In genomic region chr3:195542691-195543641, GRCh38 we compare ENCODE assay signal across 8 cellular contexts. TPM values are rescaled to one million over a fixed set of nuclear protein-coding genes. Genes with fewer than 3 reads are reported as not detected.
DNase-seq lines count a peak whose midpoint lies in the region; ATAC-seq and TF ChIP-seq lines count a peak whose summit lies in the region.

Gene PPP1R2, minus strand, starts transcription at chr3:195543325. Its CDS starts 300 bp downstream, at chr3:195543025.

- H3K36me3 ChIP-seq in DOHH2 (ENCODE audit: control insufficient read depth, low read length) (peaks cover 5% of the 10 kb centered on the region), GM23338 (ENCODE audit: insufficient read depth) (no peaks in the 10 kb centered on the region)

- peaks cover 20% of the 10 kb centered on the region for H3K27me3 ChIP-seq in DOHH2 (ENCODE audit: control insufficient read depth, low read length)
- H3K27me3 ChIP-seq in GM23338 (ENCODE audit: insufficient read depth), result peaks cover 33% of the 10 kb centered on the region

- intact Hi-C loops in activated T-helper 2 cell treated with anti-CD3 and anti-CD28 coated beads, Interferon-gamma antibody, Interleukin-2, Interleukin-4, amounts not matched to agents 10 μg/mL and 5 μg/mL and 100 μg/mL, durations not matched to agents 14 hours and 24 hours and 36 hours (cut with micrococcal nuclease), result loop anchor here (5.0 kb wide), 4 partner anchors 101 to 1056 kb away; partner anchors contain the start of genes ACAP2, ATP13A3, TNK2 and XXYLT1

- H3K4me3 Mint-ChIP-seq in GM23338, result peak within 1 kb of the TSS; percentile 86
- peak within 1 kb of the TSS; percentile 88 for H3K4me3 Mint-ChIP-seq in activated T-helper 2 cell treated with anti-CD3 and anti-CD28 coated beads, Interferon-gamma antibody, Interleukin-2, Interleukin-4, amounts not matched to agents 10 μg/mL and 5 μg/mL and 100 μg/mL, durations not matched to agents 14 hours and 24 hours and 36 hours (ENCODE audit: low read depth)
- H3K4me3 Mint-ChIP-seq in natural killer cell treated with Interleukin-12 subunit alpha and Interleukin-12 subunit beta and Interleukin-15 and Interleukin-18, amount 100 ng/mL, for 72 hours, result peak within 1 kb of the TSS; percentile 83

- H2AFZ ChIP-seq in GM23338, result peak within 1 kb of the TSS; percentile 99

- H3K27me3 Mint-ChIP-seq in GM23338 (ENCODE audit: insufficient read depth, low read depth, poor library complexity), result peaks cover 11% of the 10 kb centered on the region
- H3K27me3 Mint-ChIP-seq in activated T-helper 2 cell treated with anti-CD3 and anti-CD28 coated beads, Interferon-gamma antibody, Interleukin-2, Interleukin-4, amounts not matched to agents 10 μg/mL and 5 μg/mL and 100 μg/mL, durations not matched to agents 14 hours and 24 hours and 36 hours (ENCODE audit: low read depth), result no peaks in the 10 kb centered on the region
- H3K27me3 Mint-ChIP-seq in natural killer cell treated with Interleukin-12 subunit alpha and Interleukin-12 subunit beta and Interleukin-15 and Interleukin-18, amount 100 ng/mL, for 72 hours, result no peaks in the 10 kb centered on the region

- peak; percentile 89 for ATAC-seq in GM23338
- ATAC-seq in natural killer cell treated with Interleukin-12 subunit alpha and Interleukin-12 subunit beta and Interleukin-15 and Interleukin-18, amount 100 ng/mL, for 72 hours, result peak; percentile 94 to 97

- H3K9me2 ChIP-seq in DOHH2 (replicated peaks; ENCODE audit: control insufficient read depth, low read length) (no peaks in the 10 kb centered on the region), GM23338 (ENCODE audit: insufficient read depth) (no peaks in the 10 kb centered on the region)

- H3K9me3 ChIP-seq in DOHH2 (ENCODE audit: control insufficient read depth, insufficient read depth, low read length), result no peaks in the 10 kb centered on the region

- H3K4me3 ChIP-seq in DOHH2 (ENCODE audit: low read length) (peak within 1 kb of the TSS; percentile 81), GM23338 (peak within 1 kb of the TSS; percentile 89), fibroblast of mammary gland (ENCODE audit: control insufficient read depth, low read depth, low read length) (peak within 1 kb of the TSS; percentile 78)

- H4K20me1 ChIP-seq in DOHH2 (ENCODE audit: control insufficient read depth, insufficient read depth, low read depth, low read length) (peaks cover 19% of the 10 kb centered on the region), GM23338 (replicated peaks; ENCODE audit: insufficient read depth) (peaks cover 9% of the 10 kb centered on the region; the same call in 1 of the 2 replicates)

- no peaks in the 10 kb centered on the region for H3K36me3 Mint-ChIP-seq in GM23338 (ENCODE audit: low read depth)
- H3K36me3 Mint-ChIP-seq in activated T-helper 2 cell treated with anti-CD3 and anti-CD28 coated beads, Interferon-gamma antibody, Interleukin-2, Interleukin-4, amounts not matched to agents 10 μg/mL and 5 μg/mL and 100 μg/mL, durations not matched to agents 14 hours and 24 hours and 36 hours (ENCODE audit: low read depth), result peaks cover 32% of the 10 kb centered on the region
- H3K36me3 Mint-ChIP-seq in natural killer cell treated with Interleukin-12 subunit alpha and Interleukin-12 subunit beta and Interleukin-15 and Interleukin-18, amount 100 ng/mL, for 72 hours, result no peaks in the 10 kb centered on the region

- H3K79me2 ChIP-seq in DOHH2 (ENCODE audit: control insufficient read depth, low read length) (peaks cover 49% of the 10 kb centered on the region), GM23338 (replicated peaks; ENCODE audit: insufficient read depth) (peaks cover 44% of the 10 kb centered on the region)

- H3K4me2 ChIP-seq in DOHH2 (ENCODE audit: low read length) (peak within 1 kb of the TSS; percentile 70), GM23338 (peak within 1 kb of the TSS; percentile 89)

- H3K27ac ChIP-seq in DOHH2 (ENCODE audit: low read depth, low read length) (peak within 1 kb of the TSS; percentile 27; the same call in 1 of the 2 replicates), GM23338 (ENCODE audit: low read depth) (no peak within 1 kb of the TSS)

- H3K27ac Mint-ChIP-seq in GM23338, result peak within 1 kb of the TSS; percentile 68; the same call in 1 of the 2 replicates
- H3K27ac Mint-ChIP-seq in activated T-helper 2 cell treated with anti-CD3 and anti-CD28 coated beads, Interferon-gamma antibody, Interleukin-2, Interleukin-4, amounts not matched to agents 10 μg/mL and 5 μg/mL and 100 μg/mL, durations not matched to agents 14 hours and 24 hours and 36 hours, result peak within 1 kb of the TSS; percentile 82
- peak within 1 kb of the TSS; percentile 86 to 97 for H3K27ac Mint-ChIP-seq in natural killer cell treated with Interleukin-12 subunit alpha and Interleukin-12 subunit beta and Interleukin-15 and Interleukin-18, amount 100 ng/mL, for 72 hours

- TF ChIP-seq CTCF in DOHH2 (IDR thresholded peaks at IDR 0.05; ENCODE audit: low read depth, low read length, poor library complexity, severe bottlenecking) (no peak), GM23338 (conservative IDR thresholded peaks at IDR 0.05; ENCODE audit: low read depth in 2 of 2) (no peak), fibroblast of mammary gland (conservative IDR thresholded peaks at IDR 0.05; ENCODE audit: control insufficient read depth, insufficient read depth, low read depth, low read length) (no peak)

- peaks cover 44% of the 10 kb centered on the region for H3K4me1 ChIP-seq in DOHH2 (ENCODE audit: control insufficient read depth, low read length)
- H3K4me1 ChIP-seq in GM23338 (ENCODE audit: insufficient read depth), result peaks cover 39% of the 10 kb centered on the region

- peaks cover 33% of the 10 kb centered on the region for H3K4me1 Mint-ChIP-seq in GM23338
- H3K4me1 Mint-ChIP-seq in activated T-helper 2 cell treated with anti-CD3 and anti-CD28 coated beads, Interferon-gamma antibody, Interleukin-2, Interleukin-4, amounts not matched to agents 10 μg/mL and 5 μg/mL and 100 μg/mL, durations not matched to agents 14 hours and 24 hours and 36 hours (ENCODE audit: low read depth), result peaks cover 72% of the 10 kb centered on the region
- H3K4me1 Mint-ChIP-seq in natural killer cell treated with Interleukin-12 subunit alpha and Interleukin-12 subunit beta and Interleukin-15 and Interleukin-18, amount 100 ng/mL, for 72 hours (ENCODE audit: low read depth in 2 of 2), result peaks cover 62 to 82% of the 10 kb centered on the region in 2 donors

- DNase-seq in GM23338 (ENCODE audit: low spot score) (peak; percentile 94), LHCN-M2 (ENCODE audit: low read depth) (peak; percentile 86), RPMI8226 (peak; percentile 96), fibroblast of mammary gland (ENCODE audit: low read depth) (peak; percentile 88)
- DNase-seq in activated T-helper 2 cell treated with anti-CD3 and anti-CD28 coated beads, Interferon-gamma antibody, Interleukin-2, Interleukin-4, amounts not matched to agents 10 μg/mL and 5 μg/mL and 100 μg/mL, durations not matched to agents 14 hours and 24 hours and 36 hours (ENCODE audit: low spot score), result peak; percentile 88
- peak; percentile 91 for DNase-seq in natural killer cell treated with Interleukin-12 subunit alpha and Interleukin-12 subunit beta and Interleukin-15 and Interleukin-18, amount 100 ng/mL, for 72 hours (ENCODE audit: low spot score)
- peak; percentile 88 for DNase-seq in stimulated activated naive CD4-positive, alpha-beta T cell treated with Interleukin-2 at 50 U/mL for 16 hours (lab: John Stamatoyannopoulos, UW)

- H3F3A ChIP-seq in DOHH2 (ENCODE audit: control insufficient read depth, insufficient read depth) (no peaks in the 10 kb centered on the region), GM23338 (replicated peaks; ENCODE audit: low read depth) (no peaks in the 10 kb centered on the region)

- H3K9me3 Mint-ChIP-seq in GM23338, result no peaks in the 10 kb centered on the region
- H3K9me3 Mint-ChIP-seq in activated T-helper 2 cell treated with anti-CD3 and anti-CD28 coated beads, Interferon-gamma antibody, Interleukin-2, Interleukin-4, amounts not matched to agents 10 μg/mL and 5 μg/mL and 100 μg/mL, durations not matched to agents 14 hours and 24 hours and 36 hours, result no peaks in the 10 kb centered on the region
- no peaks in the 10 kb centered on the region for H3K9me3 Mint-ChIP-seq in natural killer cell treated with Interleukin-12 subunit alpha and Interleukin-12 subunit beta and Interleukin-15 and Interleukin-18, amount 100 ng/mL, for 72 hours

TF ChIP-seq in GM23338, 12 proteins besides CTCF, POLR2A, EP300 and RAD21:
- TF ChIP-seq CREB1 (CRISPR knock-in tag; IDR thresholded peaks at IDR 0.05; ENCODE audit: low read depth), result peak; percentile 83
- no peak for TF ChIP-seq STAT1 (IDR thresholded peaks at IDR 0.05; ENCODE audit: unreplicated experiment)
- peak; percentile 95 for TF ChIP-seq POLR2AphosphoS5 (IDR thresholded peaks at IDR 0.05; ENCODE audit: low read depth)

RNA-seq across cellular contexts. Expression of gene PPP1R2, which starts in this region (rescaled TPM):
- total RNA-seq in GM23338 (2014; rRNA removed; shearing (Covaris generic)), result 32.9 and 46.8 TPM in 2 replicates
- 37.1 and 45.9 TPM in 2 replicates for polyA plus RNA-seq in GM23338 (2016; fragmentation: Nextera tagmentation; extraction: Ambion mirVana)
- total RNA-seq in LHCN-M2 (2014; rRNA removed), result 27.7 and 30.8 TPM in 2 replicates
- polyA plus RNA-seq in LHCN-M2 (2012), result 14.2 TPM
- total RNA-seq in activated T-helper 2 cell treated with anti-CD3 and anti-CD28 coated beads, Interferon-gamma antibody, Interleukin-2, Interleukin-4, amounts not matched to agents 10 μg/mL and 5 μg/mL and 100 μg/mL, durations not matched to agents 14 hours and 24 hours and 36 hours, result 74.2 and 75.0 TPM in 2 replicates
- total RNA-seq in natural killer cell treated with Interleukin-12 subunit alpha and Interleukin-12 subunit beta and Interleukin-15 and Interleukin-18, amount 100 ng/mL, for 72 hours, result 10 to 100 TPM; 47.5 to 56.3 TPM
